ENCODE assay signal across 9 cellular contexts in the genomic region with DNA sequence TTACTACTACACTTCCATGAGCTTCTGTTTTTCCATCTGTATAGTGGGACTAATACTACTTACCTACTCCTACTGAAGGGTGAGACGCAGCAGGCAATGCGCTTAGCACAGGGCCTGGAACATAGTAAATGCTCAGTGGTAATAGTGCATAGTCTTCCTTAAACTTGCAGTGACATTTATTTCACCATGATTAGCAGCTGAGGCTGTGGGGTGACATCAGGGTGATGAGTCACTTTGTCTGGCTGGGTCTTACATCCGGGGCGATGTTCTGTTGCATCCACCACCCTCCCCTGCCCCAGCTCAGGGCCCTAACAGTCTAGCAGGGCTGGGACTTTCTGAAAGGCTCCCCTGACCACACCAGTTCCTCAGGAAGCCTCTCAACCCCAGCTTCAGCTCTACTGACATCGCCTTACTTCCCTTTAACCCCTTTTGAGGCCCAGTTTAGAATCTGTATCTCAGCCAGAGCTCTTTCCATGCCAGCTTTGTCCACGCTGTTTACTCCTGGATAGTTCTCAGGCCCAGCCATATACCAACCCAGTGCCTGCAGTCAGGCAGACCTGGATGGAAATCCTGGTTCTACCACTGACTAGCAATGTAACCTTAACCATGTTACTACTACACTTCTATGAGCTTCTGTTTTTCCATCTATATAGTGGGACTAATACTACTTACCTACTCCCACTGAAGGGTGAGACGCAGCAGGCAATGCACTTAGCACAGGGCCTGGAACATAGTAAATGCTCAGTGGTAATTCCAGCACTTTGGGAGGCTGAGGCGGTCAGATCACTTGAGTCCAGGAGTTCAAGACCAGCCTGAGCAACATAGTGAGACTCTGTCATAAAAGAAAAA.
DNase-seq lines count a peak whose midpoint lies in the region; ATAC-seq and TF ChIP-seq lines count a peak whose summit lies in the region.
"Had no signal": no experiment of that assay in that cellular context is flagged by ENCODE, and none has a peak within 500 bp of the region (broad histone marks: within the 10 kb centered on the region; RNA-seq: fewer than 3 reads in every experiment).

No MANE protein-coding gene starts in this region.

- H3K9me3 ChIP-seq in osteoblast (ENCODE audit: low read depth, low read length): no peaks in the 10 kb centered on the region
- H3K9me3 ChIP-seq in transverse colon: no peaks in the 10 kb centered on the region

- peak overlapping the region; percentile 46 for H3K4me3 Mint-ChIP-seq in activated CD4-positive, alpha-beta T cell treated with anti-CD3 and anti-CD28 coated beads, Interleukin-2, amount 10 ng/mL, durations not matched to agents 24 days and 14 days

- DNase-seq in COLO668 (lab: John Stamatoyannopoulos, UW; ENCODE audit: unreplicated experiment): peak; percentile 25
- peak; percentile 87 for DNase-seq in KG1 (lab: John Stamatoyannopoulos, UW)
- DNase-seq in activated CD4-positive, alpha-beta T cell treated with anti-CD3 and anti-CD28 coated beads, Interleukin-2, amount 10 ng/mL, durations not matched to agents 24 days and 14 days: peak; percentile 96
- peak; percentile 80 for DNase-seq in effector CD4-positive, alpha-beta T cell
- DNase-seq in osteoblast (ENCODE audit: insufficient read length, low spot score, missing footprints): peak; percentile 85
- DNase-seq in transverse colon: peak; percentile 67
- DNase-seq in mesendoderm: no peak

- intact Hi-C loops in activated CD4-positive, alpha-beta T cell treated with anti-CD3 and anti-CD28 coated beads, Interleukin-2, amount 10 ng/mL, durations not matched to agents 24 days and 14 days (cut with micrococcal nuclease): loop anchor here (1.0 to 10.0 kb wide), 12 partner anchors 11 to 1100 kb away; partner anchors contain the start of genes TENT5C, TTF2 and VANGL1
- intact Hi-C loops in transverse colon (cut with DNase I; ENCODE audit: low total_unique reads): no loop called here

- H3K27ac Mint-ChIP-seq in activated CD4-positive, alpha-beta T cell treated with anti-CD3 and anti-CD28 coated beads, Interleukin-2, amount 10 ng/mL, durations not matched to agents 24 days and 14 days: peak overlapping the region; percentile 96

- no peaks in the 10 kb centered on the region for H3K9me3 Mint-ChIP-seq in activated CD4-positive, alpha-beta T cell treated with anti-CD3 and anti-CD28 coated beads, Interleukin-2, amount 10 ng/mL, durations not matched to agents 24 days and 14 days

- H3K27ac ChIP-seq in osteoblast (ENCODE audit: low read depth, low read length) (peak overlapping the region; percentile 35), transverse colon (peak overlapping the region; percentile 42 to 57 (median 51)), mesendoderm (ENCODE audit: low read depth, low read length) (no peak overlapping the region)
- H3K27ac ChIP-seq: parathyroid adenoma had no signal

- H3K9ac ChIP-seq in mesendoderm (ENCODE audit: low read length): no peak overlapping the region
- H3K9ac ChIP-seq: parathyroid adenoma had no signal

- TF ChIP-seq EP300 in transverse colon (IDR thresholded peaks at IDR 0.05; ENCODE audit: low read depth): no peak

- H3K4me1 Mint-ChIP-seq in activated CD4-positive, alpha-beta T cell treated with anti-CD3 and anti-CD28 coated beads, Interleukin-2, amount 10 ng/mL, durations not matched to agents 24 days and 14 days: peaks cover 72% of the 10 kb centered on the region

- H2BK5ac ChIP-seq in mesendoderm (ENCODE audit: low read length): no peak overlapping the region

- WGBS in transverse colon (ENCODE audit: low coverage in 1 of 2), 2 donors: 60 to 68% methylated on average over 1 to 8 of the region's 8 CpGs
- no CpG with 5 or more reads among the region's 8 CpGs for WGBS in mesendoderm (ENCODE audit: extremely low coverage, insufficient coverage, low lambda C conversion rate)

- H4K5ac ChIP-seq in mesendoderm (ENCODE audit: low read length): no peak overlapping the region

- H3K18ac ChIP-seq in mesendoderm (ENCODE audit: low read length): no peak overlapping the region

- peak; percentile 93 for ATAC-seq in GM21576 (IDR thresholded peaks at IDR 0.05; ENCODE audit: unreplicated experiment)

- peak overlapping the region; percentile 53 for H2AFZ ChIP-seq in osteoblast (ENCODE audit: low read length)
- H2AFZ ChIP-seq: parathyroid adenoma had no signal

- H4K20me1 ChIP-seq in osteoblast (ENCODE audit: insufficient read depth, low read length): no peaks in the 10 kb centered on the region

- no peaks in the 10 kb centered on the region for H3K79me1 ChIP-seq in mesendoderm (ENCODE audit: low read length)

- no peak overlapping the region for H3K56ac ChIP-seq in mesendoderm (ENCODE audit: low read length)

- no peak overlapping the region for H2BK120ac ChIP-seq in mesendoderm (ENCODE audit: low read depth, low read length)

- TF ChIP-seq CTCF in osteoblast (IDR thresholded peaks at IDR 0.05; ENCODE audit: extremely low read depth, low read depth, low read length): no peak
- TF ChIP-seq CTCF in transverse colon (IDR thresholded peaks at IDR 0.05): no peak

- peaks cover 8% of the 10 kb centered on the region for H3K36me3 Mint-ChIP-seq in activated CD4-positive, alpha-beta T cell treated with anti-CD3 and anti-CD28 coated beads, Interleukin-2, amount 10 ng/mL, durations not matched to agents 24 days and 14 days (ENCODE audit: low read depth)

- peaks cover 25% of the 10 kb centered on the region for H3K4me1 ChIP-seq in osteoblast (ENCODE audit: insufficient read depth, low read length)
- H3K4me1 ChIP-seq in transverse colon: peaks cover 0 to 40% (median 2%) of the 10 kb centered on the region in 4 donors
- H3K4me1 ChIP-seq in mesendoderm (ENCODE audit: control insufficient read depth, low read depth, low read length): no peaks in the 10 kb centered on the region
- H3K4me1 ChIP-seq: parathyroid adenoma had no signal

- H3K36me3 ChIP-seq in osteoblast (ENCODE audit: insufficient read depth, low read length) (no peaks in the 10 kb centered on the region), transverse colon (no peaks in the 10 kb centered on the region), mesendoderm (ENCODE audit: control insufficient read depth, insufficient read depth, low read length) (no peaks in the 10 kb centered on the region)

- H2BK15ac ChIP-seq in mesendoderm (replicated peaks; ENCODE audit: low read depth): no peak overlapping the region

- H2AK5ac ChIP-seq in mesendoderm (ENCODE audit: low read length): no peak overlapping the region

- no peaks in the 10 kb centered on the region for H3K27me3 Mint-ChIP-seq in activated CD4-positive, alpha-beta T cell treated with anti-CD3 and anti-CD28 coated beads, Interleukin-2, amount 10 ng/mL, durations not matched to agents 24 days and 14 days

- H4K8ac ChIP-seq in mesendoderm (ENCODE audit: low read depth, low read length): no peak overlapping the region

- H3K4ac ChIP-seq in mesendoderm (ENCODE audit: low read depth, low read length): no peak overlapping the region

- H3K4me3 ChIP-seq in osteoblast (ENCODE audit: insufficient read depth, low read length): no peak overlapping the region
- no peak overlapping the region for H3K4me3 ChIP-seq in transverse colon
- no peak overlapping the region for H3K4me3 ChIP-seq in mesendoderm (ENCODE audit: low read length)

- no peak overlapping the region for H3K4me2 ChIP-seq in osteoblast (ENCODE audit: insufficient read depth, low read length)
- no peak overlapping the region for H3K4me2 ChIP-seq in mesendoderm (ENCODE audit: low read length)

- H3K79me2 ChIP-seq in osteoblast (ENCODE audit: insufficient read depth, low read length) (no peaks in the 10 kb centered on the region), mesendoderm (ENCODE audit: control insufficient read depth, insufficient read depth, low read length) (no peaks in the 10 kb centered on the region)
- H3K79me2 ChIP-seq: parathyroid adenoma had no signal

- no peak overlapping the region for H3K23ac ChIP-seq in mesendoderm (ENCODE audit: low read length)

- in situ Hi-C loops in transverse colon (cut with MboI; ENCODE audit: low pct_ligation_motif_present in 1 of 4, low pct_unique_long_range_greater_than_20kb in 1 of 4, low sequenced_read_pairs in 3 of 4): no loop called here

- TF ChIP-seq POLR2A in transverse colon (IDR thresholded peaks at IDR 0.05): no peak

- H3K27me3 ChIP-seq in osteoblast (ENCODE audit: insufficient read depth, low read length): no peaks in the 10 kb centered on the region
- no peaks in the 10 kb centered on the region for H3K27me3 ChIP-seq in transverse colon
- no peaks in the 10 kb centered on the region for H3K27me3 ChIP-seq in mesendoderm (ENCODE audit: insufficient read depth, low read length, poor library complexity)
